ENCODE assay signal across 22 cellular contexts in the genomic region with DNA sequence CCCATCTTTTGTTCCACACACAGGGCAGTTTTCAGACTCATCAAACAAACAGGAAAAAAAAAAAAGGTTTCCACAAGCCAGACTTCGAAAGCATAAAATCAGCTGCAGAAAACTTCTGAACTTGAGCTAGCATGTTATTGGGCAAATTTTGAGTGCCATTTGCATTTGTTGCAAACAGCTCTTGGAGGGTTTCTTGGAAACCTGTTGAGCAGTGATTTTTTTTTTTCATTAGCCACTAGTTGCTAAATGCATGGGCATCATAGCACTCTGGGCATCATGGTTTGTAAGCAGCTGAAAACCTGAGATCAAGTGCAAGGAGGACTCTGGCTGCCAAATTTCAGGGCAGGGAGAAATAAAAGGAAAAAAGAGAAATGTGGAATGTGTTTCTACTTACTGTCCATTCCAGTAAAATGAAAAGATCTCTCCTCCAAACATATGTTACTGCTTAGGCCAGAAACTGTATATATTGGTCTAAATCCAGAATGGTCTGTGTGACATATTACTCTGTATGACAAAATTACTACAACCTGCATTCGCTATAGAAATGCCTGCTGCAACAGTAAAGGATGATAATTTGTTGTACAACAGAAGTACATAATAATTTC.
"Had no signal": no experiment of that assay in that cellular context is flagged by ENCODE, and none has a peak within 500 bp of the region (broad histone marks: within the 10 kb centered on the region; RNA-seq: fewer than 3 reads in every experiment).

No MANE protein-coding gene starts in this region.

- H3K27ac Mint-ChIP-seq: dendritic cell treated with granulocyte-macrophage colony-stimulating factor and Interleukin-4, amounts not matched to agents 40 ng/mL and 50 ng/mL, for 4 days; effector memory CD8-positive, alpha-beta T cell; memory B cell; natural killer cell; neural progenitor cell had no signal

- H3K27ac ChIP-seq: epithelial cell of prostate, esophagus muscularis mucosa, gastrocnemius medialis, lower lobe of right lung, neural progenitor cell, ovary, stomach, thoracic aorta had no signal

- DNase-seq: effector memory CD8-positive, alpha-beta T cell; gastrocnemius medialis; hippocampal formation; lower lobe of right lung; natural killer cell; nucleus accumbens; right cardiac atrium; small intestine; stimulated activated CD4-positive, alpha-beta T cell treated with anti-CD3 and anti-CD28 coated beads, Interleukin-12 subunit alpha, Interleukin-12 subunit beta, amount 100 ng/mL, for 4 hours; stimulated activated naive CD4-positive, alpha-beta T cell; stomach; substantia nigra; trophoblast cell had no signal

- H3K4me3 ChIP-seq: esophagus muscularis mucosa, gastrocnemius medialis, lower lobe of right lung, neural progenitor cell, ovary, stomach, thoracic aorta had no signal

- H3K27me3 ChIP-seq: gastrocnemius medialis, neural progenitor cell, ovary had no signal

- H3K9me3 Mint-ChIP-seq: dendritic cell treated with granulocyte-macrophage colony-stimulating factor and Interleukin-4, amounts not matched to agents 40 ng/mL and 50 ng/mL, for 4 days; effector memory CD8-positive, alpha-beta T cell; mesothelial cell of epicardium; natural killer cell had no signal

- H3K36me3 ChIP-seq: esophagus muscularis mucosa, gastrocnemius medialis, lower lobe of right lung, neural progenitor cell, ovary, stomach, thoracic aorta had no signal

- H3K4me3 Mint-ChIP-seq: dendritic cell treated with granulocyte-macrophage colony-stimulating factor and Interleukin-4, amounts not matched to agents 40 ng/mL and 50 ng/mL, for 4 days; effector memory CD8-positive, alpha-beta T cell; memory B cell; mesothelial cell of epicardium; natural killer cell; neural progenitor cell had no signal

- H3K4me1 ChIP-seq: esophagus muscularis mucosa, gastrocnemius medialis, lower lobe of right lung, neural progenitor cell, stomach had no signal

- ATAC-seq: effector memory CD8-positive, alpha-beta T cell; gastrocnemius medialis; left lobe of liver; lower lobe of right lung; natural killer cell had no signal

- H3K4me1 Mint-ChIP-seq: memory B cell, natural killer cell had no signal

- H3K36me3 Mint-ChIP-seq: memory B cell, mesothelial cell of epicardium, natural killer cell, neural progenitor cell had no signal

- H3K9me3 ChIP-seq: esophagus muscularis mucosa, gastrocnemius medialis, lower lobe of right lung, ovary, stomach, thoracic aorta had no signal
